In genomic region chr2:9757430-9758287, GRCh38 we compare ENCODE assay signal across 2 cellular contexts.
A peak's percentile ranks its signal among the peaks of the same experiment; 100 is the strongest.
TF ChIP-seq lines count a peak whose summit lies in the region.

No MANE protein-coding gene starts in this region.

TF ChIP-seq in GM23338, 12 proteins besides CTCF, POLR2A, EP300 and RAD21 (continued from another document):
- TF ChIP-seq CREB1 (CRISPR knock-in tag; IDR thresholded peaks at IDR 0.05; ENCODE audit: low read depth) (no peak), ZNF114 (CRISPR knock-in tag; IDR thresholded peaks at IDR 0.05) (no peak), JUNB (IDR thresholded peaks at IDR 0.05; ENCODE audit: unreplicated experiment) (no peak), EZH2 (IDR thresholded peaks at IDR 0.05; ENCODE audit: low read depth, unreplicated experiment) (no peak), NANOG (IDR thresholded peaks at IDR 0.05; ENCODE audit: borderline replicate concordance) (no peak), ZNF331 (CRISPR knock-in tag; IDR thresholded peaks at IDR 0.05; ENCODE audit: low read depth) (no peak), POLR2AphosphoS5 (IDR thresholded peaks at IDR 0.05; ENCODE audit: low read depth) (no peak), ETS1 (IDR thresholded peaks at IDR 0.05) (no peak), ZNF462 (CRISPR knock-in tag; IDR thresholded peaks at IDR 0.05) (no peak), STAT1 (IDR thresholded peaks at IDR 0.05; ENCODE audit: unreplicated experiment) (no peak)
TF ChIP-seq in GM23338: peak in this region for 0.

TF ChIP-seq in K562, 482 proteins besides CTCF, POLR2A, EP300 and RAD21 (continued from another document):
- TF ChIP-seq ZBTB33 (CRISPR knock-in tag; IDR thresholded peaks at IDR 0.05) (peak; percentile 36; the same call in 1 of the 2 replicates), MEIS2 (IDR thresholded peaks at IDR 0.05; ENCODE audit: partially characterized antibody) (peak; percentile 14)
